Comparison of ENCODE assay signal across 8 cellular contexts in genomic region chr3:177905173-177905894, GRCh38.
DNase-seq lines count a peak whose midpoint lies in the region; ATAC-seq and TF ChIP-seq lines count a peak whose summit lies in the region.

No MANE protein-coding gene starts in this region.

- peaks cover under 1% of the 10 kb centered on the region for H3K36me3 Mint-ChIP-seq in activated naive CD4-positive, alpha-beta T cell treated with anti-CD3 and anti-CD28 coated beads for 36 hours (ENCODE audit: low read depth)

- H3K4me3 Mint-ChIP-seq in activated naive CD4-positive, alpha-beta T cell treated with anti-CD3 and anti-CD28 coated beads for 36 hours: no peak overlapping the region

- H3K9ac ChIP-seq in BLaER1: peak overlapping the region; percentile 43; the same call in 1 of the 2 replicates

- H3K36me3 ChIP-seq in BLaER1 (peaks cover 7% of the 10 kb centered on the region), psoas muscle (ENCODE audit: insufficient read depth in 1 of 2, low read depth in 1 of 2) (no peaks in the 10 kb centered on the region), A673 (ENCODE audit: insufficient read depth, low read length, poor library complexity, severe bottlenecking) (no peaks in the 10 kb centered on the region)

- H3K4me3 ChIP-seq in BLaER1 (no peak overlapping the region), psoas muscle (no peak overlapping the region), A673 (ENCODE audit: low read depth, low read length, poor library complexity, severe bottlenecking) (no peak overlapping the region)

- H3K27me3 Mint-ChIP-seq in activated naive CD4-positive, alpha-beta T cell treated with anti-CD3 and anti-CD28 coated beads for 36 hours (ENCODE audit: low read depth): no peaks in the 10 kb centered on the region

- peaks cover 3% of the 10 kb centered on the region for H3K9me3 Mint-ChIP-seq in activated naive CD4-positive, alpha-beta T cell treated with anti-CD3 and anti-CD28 coated beads for 36 hours

- BruUV-seq in A673 (replicated peaks; lab: Mats Ljungman, UMichigan): no TSS peak

- peaks cover 14% of the 10 kb centered on the region for H3K4me1 ChIP-seq in BLaER1
- peaks cover 6% of the 10 kb centered on the region for H3K4me1 ChIP-seq in psoas muscle
- H3K4me1 ChIP-seq in A673 (ENCODE audit: insufficient read depth, low read length, poor library complexity, severe bottlenecking): no peaks in the 10 kb centered on the region

- no peaks in the 10 kb centered on the region for H4K20me1 ChIP-seq in BLaER1

- H3K9me3 ChIP-seq in BLaER1: peaks cover 48% of the 10 kb centered on the region
- peaks cover 6% of the 10 kb centered on the region for H3K9me3 ChIP-seq in psoas muscle
- H3K9me3 ChIP-seq in A673 (ENCODE audit: low read depth, low read length, poor library complexity, severe bottlenecking): peaks cover under 1% of the 10 kb centered on the region

- no peaks in the 10 kb centered on the region for H3K4me1 Mint-ChIP-seq in activated naive CD4-positive, alpha-beta T cell treated with anti-CD3 and anti-CD28 coated beads for 36 hours (ENCODE audit: low read depth)

- ATAC-seq in Right ventricle myocardium superior (ENCODE audit: poor library complexity): peak; percentile 72
- no peak for ATAC-seq in psoas muscle

- POLR2A ChIA-PET in A673 (lab: Charles Lee; ENCODE audit: low non-redundant PET): no interaction called here

- CTCF ChIA-PET in A673 (lab: Charles Lee): no interaction called here
- CTCF ChIA-PET in activated naive CD4-positive, alpha-beta T cell treated with anti-CD3 and anti-CD28 coated beads for 36 hours (lab: Charles Lee): interaction anchor here (0.6 to 1.4 kb wide), 3 partner anchors 22 to 844 kb away, joined by 3 to 4 read pairs (median 3); no protein-coding TSS in a partner anchor

- DNase-seq in amniotic epithelial cell (ENCODE audit: low read depth) (peak; percentile 86), Right ventricle myocardium superior (no peak), psoas muscle (no peak), SW 1271 (lab: John Stamatoyannopoulos, UW) (no peak), A673 (ENCODE audit: low spot score) (no peak)
- no peak for DNase-seq in stimulated activated CD4-positive, alpha-beta T cell treated with anti-CD3 and anti-CD28 coated beads, Interleukin-1b, Interleukin-23, amount 100 ng/mL, for 48 hours
- no peak for DNase-seq in activated naive CD4-positive, alpha-beta T cell treated with anti-CD3 and anti-CD28 coated beads for 36 hours

- peak overlapping the region; percentile 37; the same call in 1 of the 2 replicates for H3K4me2 ChIP-seq in BLaER1

- H3K27ac ChIP-seq in BLaER1: no peak overlapping the region
- peak overlapping the region; percentile 20 for H3K27ac ChIP-seq in psoas muscle
- H3K27ac ChIP-seq in A673 (ENCODE audit: low read depth, low read length, poor library complexity, severe bottlenecking): no peak overlapping the region

- intact Hi-C loops in Right ventricle myocardium superior (cut with DNase I): no loop called here
- intact Hi-C loops in psoas muscle (cut with DNase I): no loop called here
- intact Hi-C loops in A673 (cut with micrococcal nuclease; ENCODE audit: unreplicated experiment): no loop called here
- intact Hi-C loops in activated naive CD4-positive, alpha-beta T cell treated with anti-CD3 and anti-CD28 coated beads for 36 hours (cut with micrococcal nuclease): no loop called here

- TF ChIP-seq CTCF in psoas muscle (IDR thresholded peaks at IDR 0.05): no peak
- no peak for TF ChIP-seq CTCF in A673 (conservative IDR thresholded peaks at IDR 0.05; ENCODE audit: low read depth, low read length)

- no peak overlapping the region for H3K27ac Mint-ChIP-seq in activated naive CD4-positive, alpha-beta T cell treated with anti-CD3 and anti-CD28 coated beads for 36 hours

- H3K27me3 ChIP-seq in BLaER1: no peaks in the 10 kb centered on the region
- H3K27me3 ChIP-seq in psoas muscle (ENCODE audit: insufficient read depth in 3 of 3, low read length in 2 of 3): no peaks in the 10 kb centered on the region
- no peaks in the 10 kb centered on the region for H3K27me3 ChIP-seq in A673 (replicated peaks; ENCODE audit: insufficient read depth, low read depth, low read length, poor library complexity)

- WGBS in psoas muscle, 3 donors: 35 to 50% (median 35%) methylated on average over 3 of the region's 3 CpGs
